ENCODE assay signal across 1 cellular context in the genomic region with DNA sequence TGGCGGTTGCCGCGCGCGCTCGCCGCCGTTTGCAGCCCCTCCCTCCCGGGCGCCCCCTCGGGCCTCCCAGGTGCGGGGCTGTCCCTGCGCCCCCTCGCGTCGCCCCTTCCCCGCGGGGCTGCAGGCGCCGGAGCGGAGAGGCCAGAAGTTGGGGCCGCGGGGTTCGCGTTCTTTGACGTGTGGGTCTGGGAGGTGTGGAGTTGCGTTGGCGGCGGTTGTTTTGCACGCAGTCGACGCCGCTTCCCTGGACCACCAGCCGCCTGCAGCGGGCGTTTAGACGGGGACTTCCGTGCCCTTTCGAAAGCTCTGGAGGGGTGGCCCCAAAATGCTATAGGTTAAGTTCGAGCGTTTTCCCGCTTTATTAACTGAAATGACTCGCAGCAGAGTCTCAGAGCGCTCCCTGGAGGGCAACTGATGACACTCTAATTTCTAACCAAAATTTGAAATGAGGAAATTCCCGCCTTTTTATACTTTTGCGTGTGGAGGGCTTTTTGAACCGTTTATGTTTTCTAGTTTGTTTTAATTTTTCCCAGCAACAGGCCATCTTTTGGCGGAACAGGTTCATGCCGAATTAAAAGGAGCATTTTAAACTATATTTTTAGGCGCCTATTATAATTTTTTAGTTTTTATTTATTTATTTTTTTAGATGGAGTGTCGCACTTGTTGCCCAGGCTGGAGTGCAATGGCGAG.
TF ChIP-seq lines count a peak whose summit lies in the region.

No MANE protein-coding gene starts in this region.

TF ChIP-seq in K562, 482 proteins besides CTCF, POLR2A, EP300 and RAD21 (continued from another document and continues in another):
- TF ChIP-seq NEUROD1 (IDR thresholded peaks at IDR 0.05; ENCODE audit: borderline replicate concordance, low read depth, low read length, partially characterized antibody) (peak; percentile 15), HBP1 (CRISPR knock-in tag; IDR thresholded peaks at IDR 0.05) (no peak), ZMIZ1 (IDR thresholded peaks at IDR 0.05; ENCODE audit: low read depth in 2 of 2, low read length in 2 of 2) (no peak), BRD4 (IDR thresholded peaks at IDR 0.05) (no peak; the same call in 1 of the 2 replicates), JUND (IDR thresholded peaks at IDR 0.05; ENCODE audit: borderline replicate concordance, low read depth, low read length) (peak; percentile 56), JUND (tag; IDR thresholded peaks at IDR 0.05; ENCODE audit: borderline replicate concordance, low read depth, low read length) (no peak), HEY1 (CRISPR knock-in tag; IDR thresholded peaks at IDR 0.05; ENCODE audit: borderline replicate concordance) (0 out of 2 replicates have a peak, but pooled peaks have one; percentile 48), CBFA2T3 (IDR thresholded peaks at IDR 0.05) (no peak), ZNF707 (CRISPR knock-in tag; conservative IDR thresholded peaks at IDR 0.05) (no peak), TBL1XR1 (IDR thresholded peaks at IDR 0.05; ENCODE audit: low read length in 2 of 2) (0 out of 4 replicates have a peak, but pooled peaks of 1 of the 2 experiments have one; percentile 46), ARID2 (IDR thresholded peaks at IDR 0.05) (no peak), SETDB1 (IDR thresholded peaks at IDR 0.05; ENCODE audit: low read length) (no peak), PTTG1 (tag; IDR thresholded peaks at IDR 0.05; ENCODE audit: low read depth) (no peak), FOXM1 (IDR thresholded peaks at IDR 0.05; ENCODE audit: low read depth) (peak; percentile 100), FOXM1 (CRISPR knock-in tag; IDR thresholded peaks at IDR 0.05; ENCODE audit: low read depth) (peak; percentile 87; the same call in 1 of the 2 replicates), CCNT2 (IDR thresholded peaks at IDR 0.05; ENCODE audit: borderline replicate concordance, extremely low read depth, insufficient read length, low read depth, low read length) (peak; percentile 13), ZSCAN32 (CRISPR knock-in tag; IDR thresholded peaks at IDR 0.05) (no peak), TAF15 (IDR thresholded peaks at IDR 0.05; ENCODE audit: low read depth, low read length) (no peak), HSF4 (CRISPR knock-in tag; IDR thresholded peaks at IDR 0.05; ENCODE audit: borderline replicate concordance) (no peak), USF2 (CRISPR knock-in tag; IDR thresholded peaks at IDR 0.05) (no peak), ZNF217 (CRISPR knock-in tag; IDR thresholded peaks at IDR 0.05) (no peak), ZFX (CRISPR knock-in tag; IDR thresholded peaks at IDR 0.05) (peak; percentile 35; the same call in 1 of the 2 replicates), TAF9B (IDR thresholded peaks at IDR 0.05; ENCODE audit: partially characterized antibody) (peak; percentile 51), ARHGAP35 (IDR thresholded peaks at IDR 0.05; ENCODE audit: partially characterized antibody) (no peak), CREB1 (IDR thresholded peaks at IDR 0.05) (no peak; the same call in 1 of the 2 replicates), CREB1 (CRISPR knock-in tag; IDR thresholded peaks at IDR 0.05) (0 out of 2 replicates have a peak, but pooled peaks have one; percentile 8), NR2C2 (CRISPR knock-in tag; IDR thresholded peaks at IDR 0.05) (no peak), NR2C2 (tag; IDR thresholded peaks at IDR 0.05) (no peak), PHF8 (IDR thresholded peaks at IDR 0.05; ENCODE audit: borderline replicate concordance, low read length) (no peak), KAT7 (CRISPR knock-in tag; IDR thresholded peaks at IDR 0.05; ENCODE audit: borderline replicate concordance) (no peak), RFX1 (IDR thresholded peaks at IDR 0.05) (no peak), PRMT5 (CRISPR knock-in tag; IDR thresholded peaks at IDR 0.05) (no peak), SIN3A (IDR thresholded peaks at IDR 0.05; ENCODE audit: borderline replicate concordance in 2 of 2, control insufficient read depth in 1 of 2, low read depth in 2 of 2, low read length in 2 of 2) (no peak), ZHX1 (conservative IDR thresholded peaks at IDR 0.05; ENCODE audit: low read length) (no peak), FIP1L1 (IDR thresholded peaks at IDR 0.05; ENCODE audit: low read depth, low read length, poor library complexity, severe bottlenecking) (no peak), RBM14 (IDR thresholded peaks at IDR 0.05; ENCODE audit: borderline replicate concordance, insufficient read depth, low read depth, low read length) (peak; percentile 9; the same call in 1 of the 2 replicates), NCOR1 (IDR thresholded peaks at IDR 0.05) (peak; percentile 30; the same call in 1 of the 2 replicates), ARNT (IDR thresholded peaks at IDR 0.05) (peak; percentile 25 to 55; a peak in 1 of 4 replicates), CSDE1 (IDR thresholded peaks at IDR 0.05) (no peak), TCF15 (CRISPR knock-in tag; IDR thresholded peaks at IDR 0.05) (no peak)
- TF ChIP-seq, protein P1, sequence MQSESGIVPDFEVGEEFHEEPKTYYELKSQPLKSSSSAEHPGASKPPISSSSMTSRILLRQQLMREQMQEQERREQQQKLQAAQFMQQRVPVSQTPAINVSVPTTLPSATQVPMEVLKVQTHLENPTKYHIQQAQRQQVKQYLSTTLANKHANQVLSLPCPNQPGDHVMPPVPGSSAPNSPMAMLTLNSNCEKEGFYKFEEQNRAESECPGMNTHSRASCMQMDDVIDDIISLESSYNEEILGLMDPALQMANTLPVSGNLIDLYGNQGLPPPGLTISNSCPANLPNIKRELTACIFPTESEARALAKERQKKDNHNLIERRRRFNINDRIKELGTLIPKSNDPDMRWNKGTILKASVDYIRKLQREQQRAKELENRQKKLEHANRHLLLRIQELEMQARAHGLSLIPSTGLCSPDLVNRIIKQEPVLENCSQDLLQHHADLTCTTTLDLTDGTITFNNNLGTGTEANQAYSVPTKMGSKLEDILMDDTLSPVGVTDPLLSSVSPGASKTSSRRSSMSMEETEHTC (IDR thresholded peaks at IDR 0.05): no peak
- TF ChIP-seq, protein P2, sequence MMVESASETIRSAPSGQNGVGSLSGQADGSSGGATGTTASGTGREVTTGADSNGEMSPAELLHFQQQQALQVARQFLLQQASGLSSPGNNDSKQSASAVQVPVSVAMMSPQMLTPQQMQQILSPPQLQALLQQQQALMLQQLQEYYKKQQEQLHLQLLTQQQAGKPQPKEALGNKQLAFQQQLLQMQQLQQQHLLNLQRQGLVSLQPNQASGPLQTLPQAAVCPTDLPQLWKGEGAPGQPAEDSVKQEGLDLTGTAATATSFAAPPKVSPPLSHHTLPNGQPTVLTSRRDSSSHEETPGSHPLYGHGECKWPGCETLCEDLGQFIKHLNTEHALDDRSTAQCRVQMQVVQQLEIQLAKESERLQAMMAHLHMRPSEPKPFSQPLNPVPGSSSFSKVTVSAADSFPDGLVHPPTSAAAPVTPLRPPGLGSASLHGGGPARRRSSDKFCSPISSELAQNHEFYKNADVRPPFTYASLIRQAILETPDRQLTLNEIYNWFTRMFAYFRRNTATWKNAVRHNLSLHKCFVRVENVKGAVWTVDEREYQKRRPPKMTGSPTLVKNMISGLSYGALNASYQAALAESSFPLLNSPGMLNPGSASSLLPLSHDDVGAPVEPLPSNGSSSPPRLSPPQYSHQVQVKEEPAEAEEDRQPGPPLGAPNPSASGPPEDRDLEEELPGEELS (CRISPR knock-in tag; IDR thresholded peaks at IDR 0.05; ENCODE audit: borderline replicate concordance): peak; percentile 59; the same call in 1 of the 2 replicates
- TF ChIP-seq, protein P3, sequence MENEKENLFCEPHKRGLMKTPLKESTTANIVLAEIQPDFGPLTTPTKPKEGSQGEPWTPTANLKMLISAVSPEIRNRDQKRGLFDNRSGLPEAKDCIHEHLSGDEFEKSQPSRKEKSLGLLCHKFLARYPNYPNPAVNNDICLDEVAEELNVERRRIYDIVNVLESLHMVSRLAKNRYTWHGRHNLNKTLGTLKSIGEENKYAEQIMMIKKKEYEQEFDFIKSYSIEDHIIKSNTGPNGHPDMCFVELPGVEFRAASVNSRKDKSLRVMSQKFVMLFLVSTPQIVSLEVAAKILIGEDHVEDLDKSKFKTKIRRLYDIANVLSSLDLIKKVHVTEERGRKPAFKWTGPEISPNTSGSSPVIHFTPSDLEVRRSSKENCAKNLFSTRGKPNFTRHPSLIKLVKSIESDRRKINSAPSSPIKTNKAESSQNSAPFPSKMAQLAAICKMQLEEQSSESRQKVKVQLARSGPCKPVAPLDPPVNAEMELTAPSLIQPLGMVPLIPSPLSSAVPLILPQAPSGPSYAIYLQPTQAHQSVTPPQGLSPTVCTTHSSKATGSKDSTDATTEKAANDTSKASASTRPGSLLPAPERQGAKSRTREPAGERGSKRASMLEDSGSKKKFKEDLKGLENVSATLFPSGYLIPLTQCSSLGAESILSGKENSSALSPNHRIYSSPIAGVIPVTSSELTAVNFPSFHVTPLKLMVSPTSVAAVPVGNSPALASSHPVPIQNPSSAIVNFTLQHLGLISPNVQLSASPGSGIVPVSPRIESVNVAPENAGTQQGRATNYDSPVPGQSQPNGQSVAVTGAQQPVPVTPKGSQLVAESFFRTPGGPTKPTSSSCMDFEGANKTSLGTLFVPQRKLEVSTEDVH (IDR thresholded peaks at IDR 0.05; ENCODE audit: low read depth, partially characterized antibody): peak; percentile 97
- TF ChIP-seq, protein P4, sequence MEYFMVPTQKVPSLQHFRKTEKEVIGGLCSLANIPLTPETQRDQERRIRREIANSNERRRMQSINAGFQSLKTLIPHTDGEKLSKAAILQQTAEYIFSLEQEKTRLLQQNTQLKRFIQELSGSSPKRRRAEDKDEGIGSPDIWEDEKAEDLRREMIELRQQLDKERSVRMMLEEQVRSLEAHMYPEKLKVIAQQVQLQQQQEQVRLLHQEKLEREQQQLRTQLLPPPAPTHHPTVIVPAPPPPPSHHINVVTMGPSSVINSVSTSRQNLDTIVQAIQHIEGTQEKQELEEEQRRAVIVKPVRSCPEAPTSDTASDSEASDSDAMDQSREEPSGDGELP (CRISPR knock-in tag; IDR thresholded peaks at IDR 0.05; ENCODE audit: borderline replicate concordance): no peak
